In the genomic region with DNA sequence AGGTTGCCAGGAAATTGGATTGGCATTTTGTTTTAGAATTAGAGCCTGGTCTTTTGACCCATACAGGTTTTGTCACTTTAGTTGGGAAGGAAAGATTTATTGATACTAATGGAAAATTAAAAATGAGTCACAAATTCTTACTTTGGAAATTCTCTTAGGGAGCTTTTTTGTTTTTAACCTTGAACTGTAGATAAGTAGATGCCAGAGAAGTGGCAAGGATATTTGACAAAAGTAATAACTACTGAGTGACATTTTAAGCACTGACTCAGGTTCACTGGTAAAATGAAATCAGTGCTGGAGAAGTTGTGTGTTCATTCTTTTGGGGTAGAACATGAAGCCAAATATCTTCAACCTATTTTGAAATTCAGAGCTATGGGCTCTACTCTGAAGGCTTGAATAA, we compare ENCODE assay signal across 22 cellular contexts.
"Had no signal": no experiment of that assay in that cellular context is flagged by ENCODE, and none has a peak within 500 bp of the region (broad histone marks: within the 10 kb centered on the region; RNA-seq: fewer than 3 reads in every experiment).

No MANE protein-coding gene starts in this region.

- ATAC-seq: activated naive CD4-positive, alpha-beta T cell treated with anti-CD3 and anti-CD28 coated beads, Interleukin-2, amount 50 U/mL, for 72 hours; activated T-cell treated with anti-CD3 and anti-CD28 coated beads, Interleukin-2, amount 50 U/mL, for 4 hours; gastroesophageal sphincter; natural killer cell; psoas muscle; WTC11 had no signal

- H3K9me3 Mint-ChIP-seq: activated naive CD4-positive, alpha-beta T cell treated with anti-CD3 and anti-CD28 coated beads, Interleukin-2, amount 50 U/mL, for 72 hours; activated T-cell treated with anti-CD3 and anti-CD28 coated beads, Interleukin-2, amount 50 U/mL, for 4 hours; natural killer cell; WTC11 had no signal

- H3K36me3 ChIP-seq: breast epithelium, neutrophil, ovary, right atrium auricular region, spleen, thyroid gland had no signal

- DNase-seq: activated CD4-positive, alpha-beta T cell treated with anti-CD3 and anti-CD28 coated beads, Interleukin-2, amount 50 U/mL, for 48 hours; activated gamma-delta T cell; activated T-cell treated with anti-CD3 and anti-CD28 coated beads, Interleukin-2, amount 50 U/mL, for 4 hours; amniotic stem cell; hypothalamus; left ventricle myocardium inferior; natural killer cell; ovary; psoas muscle; spleen; stimulated activated CD4-positive, alpha-beta T cell treated with anti-CD3 and anti-CD28 coated beads, Interleukin-4, amount 100 ng/mL, for 1 hour; stimulated activated naive CD4-positive, alpha-beta T cell treated with Interleukin-2 at 50 U/mL for 16 hours; substantia nigra; T1000; thyroid gland had no signal

- H3K27ac ChIP-seq: coronary artery, left ventricle myocardium inferior, neutrophil, ovary, psoas muscle, thyroid gland had no signal

- H3K27ac Mint-ChIP-seq: natural killer cell, WTC11 had no signal

- H3K4me3 ChIP-seq: breast epithelium, coronary artery, gastroesophageal sphincter, left ventricle myocardium inferior, ovary, psoas muscle, right atrium auricular region, spleen, thyroid gland had no signal

- H3K36me3 Mint-ChIP-seq: natural killer cell, WTC11 had no signal

- H3K9me3 ChIP-seq: breast epithelium, gastroesophageal sphincter, left ventricle myocardium inferior, neutrophil, ovary, psoas muscle, right atrium auricular region, spleen, thyroid gland had no signal

- H3K4me1 Mint-ChIP-seq: natural killer cell had no signal

- H3K27me3 ChIP-seq: breast epithelium, gastroesophageal sphincter, ovary, right atrium auricular region, spleen, thyroid gland had no signal

- H3K4me3 Mint-ChIP-seq: activated T-cell treated with anti-CD3 and anti-CD28 coated beads, Interleukin-2, amount 50 U/mL, for 4 hours; natural killer cell; WTC11 had no signal
